23 cellular contexts compared by ENCODE assay signal in genomic region chr2:216133392-216133791, GRCh38. TPM values are rescaled to one million over a fixed set of nuclear protein-coding genes. Genes with fewer than 3 reads are reported as not detected.
DNase-seq lines count a peak whose midpoint lies in the region; ATAC-seq and TF ChIP-seq lines count a peak whose summit lies in the region.
"Had no signal": no experiment of that assay in that cellular context is flagged by ENCODE, and none has a peak within 500 bp of the region (broad histone marks: within the 10 kb centered on the region; RNA-seq: fewer than 3 reads in every experiment).

No MANE protein-coding gene starts in this region.

- no peak for DNase-seq in activated CD8-positive, alpha-beta memory T cell treated with anti-CD3 and anti-CD28 coated beads, Interleukin-2, amount 10 ng/mL, durations not matched to agents 7 days and 5 days
- no peak for DNase-seq in activated CD8-positive, alpha-beta memory T cell treated with anti-CD3 and anti-CD28 coated beads, Interleukin-2, amount 50 U/mL, for 48 hours
- DNase-seq in activated T-helper 1 cell treated with anti-CD3 and anti-CD28 coated beads, Interleukin-12 subunit alpha, Interleukin-12 subunit beta, Interleukin-2, Interleukin-4 antibody, amounts not matched to agents 30 ng/mL and 10 ng/mL and 1 ng/mL, durations not matched to agents 14 hours and 24 hours and 36 hours (ENCODE audit: low spot score) = no peak
- DNase-seq in fibroblast of villous mesenchyme (ENCODE audit: low read depth) (peak; percentile 72), inferior parietal cortex (ENCODE audit: extremely low spot score) (no peak), NCI-H526 treated with DMSO at 0.1 percent for 48 hours (lab: John Stamatoyannopoulos, UW) (no peak)
- no peak for DNase-seq in stimulated activated naive B cell treated with anti-CD40 and anti-IgM and Interleukin-4, amounts not matched to agents 10 μg/mL and 1 μg/mL and 100 μg/mL, for 72 hours
- DNase-seq in activated CD4-positive, CD25-positive, alpha-beta regulatory T cell (lab: John Stamatoyannopoulos, UW) = no peak
- DNase-seq: activated CD4-positive, alpha-beta T cell treated with anti-CD3 and anti-CD28 coated beads, Interleukin-2, amount 10 ng/mL, durations not matched to agents 7 days and 5 days; body of pancreas; CD8-positive, alpha-beta T cell; DMS79; GOT3; KBM-7; NCI-H1048; NCI-H2107; NCI-H69; nephron progenitor cell; OCI-M1; stimulated activated CD4-positive, alpha-beta T cell treated with anti-CD3 and anti-CD28 coated beads, Interleukin-15, amount 100 ng/mL, for 24 hours; stimulated activated naive CD4-positive, alpha-beta T cell treated with Interleukin-2 at 50 U/mL for 16 hours had no signal

- H3K27me3 Mint-ChIP-seq in activated CD8-positive, alpha-beta memory T cell treated with anti-CD3 and anti-CD28 coated beads, Interleukin-2, amount 10 ng/mL, durations not matched to agents 7 days and 5 days = no peaks in the 10 kb centered on the region
- no peaks in the 10 kb centered on the region for H3K27me3 Mint-ChIP-seq in activated T-helper 1 cell treated with anti-CD3 and anti-CD28 coated beads, Interleukin-12 subunit alpha, Interleukin-12 subunit beta, Interleukin-2, Interleukin-4 antibody, amounts not matched to agents 30 ng/mL and 10 ng/mL and 1 ng/mL, durations not matched to agents 14 hours and 24 hours and 36 hours (ENCODE audit: insufficient read depth)
- no peaks in the 10 kb centered on the region for H3K27me3 Mint-ChIP-seq in stimulated activated naive B cell treated with anti-CD40 and anti-IgM and Interleukin-4, amounts not matched to agents 10 μg/mL and 1 μg/mL and 100 μg/mL, for 72 hours
- H3K27me3 Mint-ChIP-seq: activated CD4-positive, alpha-beta T cell treated with anti-CD3 and anti-CD28 coated beads, Interleukin-2, amount 10 ng/mL, durations not matched to agents 7 days and 5 days; memory B cell had no signal

- H3K4me3 Mint-ChIP-seq in activated CD8-positive, alpha-beta memory T cell treated with anti-CD3 and anti-CD28 coated beads, Interleukin-2, amount 10 ng/mL, durations not matched to agents 7 days and 5 days = no peak overlapping the region
- H3K4me3 Mint-ChIP-seq in activated T-helper 1 cell treated with anti-CD3 and anti-CD28 coated beads, Interleukin-12 subunit alpha, Interleukin-12 subunit beta, Interleukin-2, Interleukin-4 antibody, amounts not matched to agents 30 ng/mL and 10 ng/mL and 1 ng/mL, durations not matched to agents 14 hours and 24 hours and 36 hours = no peak overlapping the region
- no peak overlapping the region for H3K4me3 Mint-ChIP-seq in stimulated activated naive B cell treated with anti-CD40 and anti-IgM and Interleukin-4, amounts not matched to agents 10 μg/mL and 1 μg/mL and 100 μg/mL, for 72 hours
- H3K4me3 Mint-ChIP-seq: activated CD4-positive, alpha-beta T cell treated with anti-CD3 and anti-CD28 coated beads, Interleukin-2, amount 10 ng/mL, durations not matched to agents 7 days and 5 days; CD8-positive, alpha-beta T cell; memory B cell; nephron progenitor cell had no signal

- H3K9me3 Mint-ChIP-seq in activated CD8-positive, alpha-beta memory T cell treated with anti-CD3 and anti-CD28 coated beads, Interleukin-2, amount 10 ng/mL, durations not matched to agents 7 days and 5 days (ENCODE audit: low read depth) = no peaks in the 10 kb centered on the region
- H3K9me3 Mint-ChIP-seq in activated T-helper 1 cell treated with anti-CD3 and anti-CD28 coated beads, Interleukin-12 subunit alpha, Interleukin-12 subunit beta, Interleukin-2, Interleukin-4 antibody, amounts not matched to agents 30 ng/mL and 10 ng/mL and 1 ng/mL, durations not matched to agents 14 hours and 24 hours and 36 hours = no peaks in the 10 kb centered on the region
- H3K9me3 Mint-ChIP-seq in stimulated activated naive B cell treated with anti-CD40 and anti-IgM and Interleukin-4, amounts not matched to agents 10 μg/mL and 1 μg/mL and 100 μg/mL, for 72 hours = no peaks in the 10 kb centered on the region
- H3K9me3 Mint-ChIP-seq: activated CD4-positive, alpha-beta T cell treated with anti-CD3 and anti-CD28 coated beads, Interleukin-2, amount 10 ng/mL, durations not matched to agents 7 days and 5 days; CD8-positive, alpha-beta T cell; memory B cell; nephron progenitor cell had no signal

- no peak overlapping the region for H3K4me3 ChIP-seq in fibroblast of villous mesenchyme (ENCODE audit: low read depth, low read length)
- H3K4me3 ChIP-seq: body of pancreas, SJSA1 had no signal

- H3K4me1 Mint-ChIP-seq in activated CD8-positive, alpha-beta memory T cell treated with anti-CD3 and anti-CD28 coated beads, Interleukin-2, amount 10 ng/mL, durations not matched to agents 7 days and 5 days = peaks cover 46% of the 10 kb centered on the region
- H3K4me1 Mint-ChIP-seq in activated T-helper 1 cell treated with anti-CD3 and anti-CD28 coated beads, Interleukin-12 subunit alpha, Interleukin-12 subunit beta, Interleukin-2, Interleukin-4 antibody, amounts not matched to agents 30 ng/mL and 10 ng/mL and 1 ng/mL, durations not matched to agents 14 hours and 24 hours and 36 hours (ENCODE audit: low read depth) = peaks cover 66% of the 10 kb centered on the region
- peaks cover 7 to 17% of the 10 kb centered on the region in 2 donors for H3K4me1 Mint-ChIP-seq in stimulated activated naive B cell treated with anti-CD40 and anti-IgM and Interleukin-4, amounts not matched to agents 10 μg/mL and 1 μg/mL and 100 μg/mL, for 72 hours

- ATAC-seq in activated CD8-positive, alpha-beta memory T cell treated with anti-CD3 and anti-CD28 coated beads, Interleukin-2, amount 10 ng/mL, durations not matched to agents 7 days and 5 days = no peak
- ATAC-seq in stimulated activated naive B cell treated with anti-CD40 and anti-IgM and Interleukin-4, amounts not matched to agents 10 μg/mL and 1 μg/mL and 100 μg/mL, for 72 hours (replicated peaks) = no peak
- ATAC-seq: body of pancreas; CD8-positive, alpha-beta T cell had no signal

- intact Hi-C loops in activated T-helper 1 cell treated with anti-CD3 and anti-CD28 coated beads, Interleukin-12 subunit alpha, Interleukin-12 subunit beta, Interleukin-2, Interleukin-4 antibody, amounts not matched to agents 30 ng/mL and 10 ng/mL and 1 ng/mL, durations not matched to agents 14 hours and 24 hours and 36 hours (cut with micrococcal nuclease) = no loop called here

- H3K27ac Mint-ChIP-seq in activated CD8-positive, alpha-beta memory T cell treated with anti-CD3 and anti-CD28 coated beads, Interleukin-2, amount 10 ng/mL, durations not matched to agents 7 days and 5 days = peak overlapping the region; percentile 67
- peak overlapping the region; percentile 10 for H3K27ac Mint-ChIP-seq in activated T-helper 1 cell treated with anti-CD3 and anti-CD28 coated beads, Interleukin-12 subunit alpha, Interleukin-12 subunit beta, Interleukin-2, Interleukin-4 antibody, amounts not matched to agents 30 ng/mL and 10 ng/mL and 1 ng/mL, durations not matched to agents 14 hours and 24 hours and 36 hours
- peak overlapping the region; percentile 14 for H3K27ac Mint-ChIP-seq in stimulated activated naive B cell treated with anti-CD40 and anti-IgM and Interleukin-4, amounts not matched to agents 10 μg/mL and 1 μg/mL and 100 μg/mL, for 72 hours
- H3K27ac Mint-ChIP-seq: activated CD4-positive, alpha-beta T cell treated with anti-CD3 and anti-CD28 coated beads, Interleukin-2, amount 10 ng/mL, durations not matched to agents 7 days and 5 days; memory B cell had no signal

- TF ChIP-seq CTCF in fibroblast of villous mesenchyme (IDR thresholded peaks at IDR 0.05; ENCODE audit: insufficient read depth, low read depth, low read length) = no peak

- H3K36me3 Mint-ChIP-seq in activated CD8-positive, alpha-beta memory T cell treated with anti-CD3 and anti-CD28 coated beads, Interleukin-2, amount 10 ng/mL, durations not matched to agents 7 days and 5 days = peaks cover 74% of the 10 kb centered on the region
- H3K36me3 Mint-ChIP-seq in activated T-helper 1 cell treated with anti-CD3 and anti-CD28 coated beads, Interleukin-12 subunit alpha, Interleukin-12 subunit beta, Interleukin-2, Interleukin-4 antibody, amounts not matched to agents 30 ng/mL and 10 ng/mL and 1 ng/mL, durations not matched to agents 14 hours and 24 hours and 36 hours (ENCODE audit: low read depth) = peaks cover 73% of the 10 kb centered on the region
- peaks cover 46 to 65% of the 10 kb centered on the region in 2 donors for H3K36me3 Mint-ChIP-seq in stimulated activated naive B cell treated with anti-CD40 and anti-IgM and Interleukin-4, amounts not matched to agents 10 μg/mL and 1 μg/mL and 100 μg/mL, for 72 hours

- CTCF ChIA-PET in activated CD8-positive, alpha-beta memory T cell treated with anti-CD3 and anti-CD28 coated beads, Interleukin-2, amount 10 ng/mL, durations not matched to agents 7 days and 5 days (lab: Charles Lee) = interaction anchor here (0.7 to 2.1 kb wide), 4 partner anchors 9 to 27 kb away, joined by 3 to 6 read pairs (median 3); no protein-coding TSS in a partner anchor

RNA-seq across cellular contexts. Expression of gene XRCC5, which starts 24.2 kb away (rescaled TPM):
- 100 to 1,000 TPM; 307 to 424 TPM for total RNA-seq in activated CD8-positive, alpha-beta memory T cell treated with anti-CD3 and anti-CD28 coated beads, Interleukin-2, amount 10 ng/mL, durations not matched to agents 7 days and 5 days
- 430 and 484 TPM in 2 replicates for total RNA-seq in activated T-helper 1 cell treated with anti-CD3 and anti-CD28 coated beads, Interleukin-12 subunit alpha, Interleukin-12 subunit beta, Interleukin-2, Interleukin-4 antibody, amounts not matched to agents 30 ng/mL and 10 ng/mL and 1 ng/mL, durations not matched to agents 14 hours and 24 hours and 36 hours
- 220 and 278 TPM in 2 replicates for total RNA-seq in fibroblast of villous mesenchyme

RNA-seq across cellular contexts. Expression of gene TMEM169, which starts 51.7 kb away (rescaled TPM):
- total RNA-seq in activated CD8-positive, alpha-beta memory T cell treated with anti-CD3 and anti-CD28 coated beads, Interleukin-2, amount 10 ng/mL, durations not matched to agents 7 days and 5 days = 1 to 10 TPM in 1 of 2 experiments, under 1 TPM in 1; 0.75 to 1.1 TPM
- total RNA-seq in activated T-helper 1 cell treated with anti-CD3 and anti-CD28 coated beads, Interleukin-12 subunit alpha, Interleukin-12 subunit beta, Interleukin-2, Interleukin-4 antibody, amounts not matched to agents 30 ng/mL and 10 ng/mL and 1 ng/mL, durations not matched to agents 14 hours and 24 hours and 36 hours = 0.93 and 2.2 TPM in 2 replicates
- total RNA-seq in fibroblast of villous mesenchyme = 0.32 and 0.43 TPM in 2 replicates
- total RNA-seq: CD8-positive, alpha-beta T cell had no signal

RNA-seq across cellular contexts. Expression of gene PECR, which starts 51.8 kb away (rescaled TPM):
- 10 to 100 TPM; 21.6 to 31.9 TPM for total RNA-seq in activated CD8-positive, alpha-beta memory T cell treated with anti-CD3 and anti-CD28 coated beads, Interleukin-2, amount 10 ng/mL, durations not matched to agents 7 days and 5 days
- total RNA-seq in activated T-helper 1 cell treated with anti-CD3 and anti-CD28 coated beads, Interleukin-12 subunit alpha, Interleukin-12 subunit beta, Interleukin-2, Interleukin-4 antibody, amounts not matched to agents 30 ng/mL and 10 ng/mL and 1 ng/mL, durations not matched to agents 14 hours and 24 hours and 36 hours = 14.0 and 17.6 TPM in 2 replicates
- total RNA-seq in fibroblast of villous mesenchyme = 9.9 and 12.6 TPM in 2 replicates

Comparison
In these comparisons a context has a peak if more than half of its experiments do, and no peak if none do; other contexts are left out.
1. H3K27ac Mint-ChIP-seq: peak in every context shown above with its lines; median percentile 67 in activated CD8-positive, alpha-beta memory T cell treated with anti-CD3 and anti-CD28 coated beads, Interleukin-2, amount 10 ng/mL, durations not matched to agents 7 days and 5 days; 14 in stimulated activated naive B cell treated with anti-CD40 and anti-IgM and Interleukin-4, amounts not matched to agents 10 μg/mL and 1 μg/mL and 100 μg/mL, for 72 hours; 10 in activated T-helper 1 cell treated with anti-CD3 and anti-CD28 coated beads, Interleukin-12 subunit alpha, Interleukin-12 subunit beta, Interleukin-2, Interleukin-4 antibody, amounts not matched to agents 30 ng/mL and 10 ng/mL and 1 ng/mL, durations not matched to agents 14 hours and 24 hours and 36 hours.